7 cellular contexts compared by ENCODE assay signal in genomic region chr20:53826597-53827291, GRCh38.
A peak's percentile ranks its signal among the peaks of the same experiment; 100 is the strongest.
DNase-seq lines count a peak whose midpoint lies in the region; ATAC-seq and TF ChIP-seq lines count a peak whose summit lies in the region.

No MANE protein-coding gene starts in this region.

- H3K9me3 ChIP-seq in psoas muscle (no peaks in the 10 kb centered on the region), Caco-2 (no peaks in the 10 kb centered on the region)

- no peaks in the 10 kb centered on the region for H3K27me3 ChIP-seq in psoas muscle (ENCODE audit: insufficient read depth in 3 of 3, low read length in 2 of 3)
- H3K27me3 ChIP-seq in Caco-2 (replicated peaks; ENCODE audit: control insufficient read depth, insufficient read depth, low read length), result no peaks in the 10 kb centered on the region

- H3K27ac ChIP-seq in RWPE1 (peak overlapping the region; percentile 77), psoas muscle (no peak overlapping the region)

- intact Hi-C loops in psoas muscle (cut with DNase I) (loop anchor here in 1 of 2 donors (5.0 kb wide), 1 partner anchor 89 kb away; no protein-coding TSS in a partner anchor), Caco-2 (cut with micrococcal nuclease; ENCODE audit: unreplicated experiment) (no loop called here)

- no peak for TF ChIP-seq CTCF in RWPE1 (conservative IDR thresholded peaks at IDR 0.05; ENCODE audit: low read depth)
- TF ChIP-seq CTCF in psoas muscle (IDR thresholded peaks at IDR 0.05), result no peak
- TF ChIP-seq CTCF in Caco-2 (IDR thresholded peaks at IDR 0.05; ENCODE audit: insufficient read depth in 1 of 2, low read depth in 1 of 2, low read length in 1 of 2, severe bottlenecking in 1 of 2, unreplicated experiment in 1 of 2), result no peak

- 93 to 96% (median 95%) methylated on average over 5 of the region's 5 CpGs for WGBS in psoas muscle, 3 donors

- H3K36me3 ChIP-seq in psoas muscle (ENCODE audit: insufficient read depth in 1 of 2, low read depth in 1 of 2) (no peaks in the 10 kb centered on the region), Caco-2 (ENCODE audit: control insufficient read depth, insufficient read depth, low read length) (no peaks in the 10 kb centered on the region)

- ATAC-seq in GM19035 (IDR thresholded peaks at IDR 0.05; ENCODE audit: unreplicated experiment) (peak; percentile 57), HG02885 (IDR thresholded peaks at IDR 0.05; ENCODE audit: poor library complexity, unreplicated experiment) (peak; percentile 67), naive B cell (ENCODE audit: low read depth in 2 of 2) (peak; percentile 89), psoas muscle (no peak)

- peaks cover 50 to 57% (median 52%) of the 10 kb centered on the region in 3 donors for H3K4me1 Mint-ChIP-seq in naive B cell
- H3K4me1 Mint-ChIP-seq in Caco-2 (ENCODE audit: low read depth, unreplicated experiment), result peaks cover 45% of the 10 kb centered on the region

- no peak overlapping the region for H3K4me3 ChIP-seq in psoas muscle
- no peak overlapping the region for H3K4me3 ChIP-seq in Caco-2 (ENCODE audit: low read depth, low read length)

- no TSS peak for BruUV-seq in Caco-2 (replicated peaks; lab: Mats Ljungman, UMichigan)

- H3K36me3 Mint-ChIP-seq in naive B cell, result no peaks in the 10 kb centered on the region
- no peaks in the 10 kb centered on the region for H3K36me3 Mint-ChIP-seq in Caco-2 (ENCODE audit: insufficient read depth, unreplicated experiment)

- H3K4me1 ChIP-seq in psoas muscle, result peaks cover 20% of the 10 kb centered on the region
- peaks cover 35% of the 10 kb centered on the region for H3K4me1 ChIP-seq in Caco-2

- no peaks in the 10 kb centered on the region for H3K9me3 Mint-ChIP-seq in naive B cell
- H3K9me3 Mint-ChIP-seq in Caco-2 (ENCODE audit: unreplicated experiment), result no peaks in the 10 kb centered on the region

- no peak for DNase-seq in RWPE1 (ENCODE audit: low spot score)
- peak; percentile 59 for DNase-seq in naive B cell
- DNase-seq in psoas muscle, result no peak
- no peak for DNase-seq in NCI-H1092 treated with DMSO at 0.1 percent for 48 hours (lab: John Stamatoyannopoulos, UW)
- no peak for DNase-seq in Caco-2

- H3K27ac Mint-ChIP-seq in naive B cell (peak overlapping the region; percentile 49 to 97 (median 78)), Caco-2 (ENCODE audit: unreplicated experiment) (no peak overlapping the region)

- POLR2A ChIA-PET in RWPE1 (lab: Yijun Ruan, JAX; ENCODE audit: low non-redundant PET), result interaction anchor here (0.6 kb wide), 1 partner anchor 15 kb away, joined by 6 read pairs; no protein-coding TSS in a partner anchor
- POLR2A ChIA-PET in Caco-2 (lab: Charles Lee), result interaction anchor here (0.6 kb wide), 1 partner anchor 63 kb away, joined by 3 read pairs; no protein-coding TSS in a partner anchor

- peak overlapping the region; percentile 50 to 88 (median 76) for H3K4me3 Mint-ChIP-seq in naive B cell
- H3K4me3 Mint-ChIP-seq in Caco-2 (ENCODE audit: unreplicated experiment), result no peak overlapping the region

- CTCF ChIA-PET in RWPE1 (lab: Yijun Ruan, JAX), result interaction anchor here (0.6 to 1.3 kb wide), 3 partner anchors 17 to 181 kb away, joined by 3 to 6 read pairs (median 4); no protein-coding TSS in a partner anchor
- CTCF ChIA-PET in Caco-2 (lab: Charles Lee), result interaction anchor here (1.2 kb wide), 1 partner anchor 247 kb away, joined by 4 read pairs; no protein-coding TSS in a partner anchor

- no peaks in the 10 kb centered on the region for H3K27me3 Mint-ChIP-seq in naive B cell
- H3K27me3 Mint-ChIP-seq in Caco-2 (ENCODE audit: insufficient read depth, unreplicated experiment), result no peaks in the 10 kb centered on the region

Comparison
In these comparisons a context has a peak if more than half of its experiments do, and no peak if none do; other contexts are left out.
1. ATAC-seq: peak in GM19035 (single experiment), HG02885 (single experiment) and naive B cell (2 of 2); none in psoas muscle (0 of 4).